ENCODE assay signal across 8 cellular contexts in genomic region chr6:154606457-154606856, GRCh38.
A peak's percentile ranks its signal among the peaks of the same experiment; 100 is the strongest.
DNase-seq lines count a peak whose midpoint lies in the region; ATAC-seq and TF ChIP-seq lines count a peak whose summit lies in the region.

No MANE protein-coding gene starts in this region.

- H3K27me3 Mint-ChIP-seq in memory B cell = no peaks in the 10 kb centered on the region

- no peak for TF ChIP-seq EP300 in SK-N-SH (IDR thresholded peaks at IDR 0.05; ENCODE audit: borderline replicate concordance in 1 of 2, low read depth in 1 of 2, low read length in 1 of 2)

- H3K9me3 ChIP-seq in SK-N-SH = no peaks in the 10 kb centered on the region
- no peaks in the 10 kb centered on the region for H3K9me3 ChIP-seq in GM23248 (ENCODE audit: low read depth)

- H2AFZ ChIP-seq in SK-N-SH (ENCODE audit: low read depth) (no peak overlapping the region), GM23248 (no peak overlapping the region)

- CTCF ChIA-PET in SK-N-SH (lab: Yijun Ruan, JAX) = no interaction called here

- H3K4me3 Mint-ChIP-seq in memory B cell = peak overlapping the region; percentile 11

- no peaks in the 10 kb centered on the region for H3K9me2 ChIP-seq in SK-N-SH
- H3K9me2 ChIP-seq in GM23248 (ENCODE audit: insufficient read depth) = no peaks in the 10 kb centered on the region

- H3F3A ChIP-seq in SK-N-SH (replicated peaks; ENCODE audit: insufficient read depth) = no peaks in the 10 kb centered on the region
- H3F3A ChIP-seq in GM23248 (ENCODE audit: insufficient read depth) = no peaks in the 10 kb centered on the region

- no peaks in the 10 kb centered on the region for H3K36me3 Mint-ChIP-seq in memory B cell

- H3K4me2 ChIP-seq in SK-N-SH (no peak overlapping the region), GM23248 (ENCODE audit: unreplicated experiment) (no peak overlapping the region)

- H3K4me1 ChIP-seq in SK-N-SH (ENCODE audit: control insufficient read depth in 1 of 2, insufficient read depth in 2 of 2, low read depth in 1 of 2, low read length in 1 of 2) (no peaks in the 10 kb centered on the region), GM23248 (ENCODE audit: insufficient read depth) (no peaks in the 10 kb centered on the region)

- peak; percentile 56 for DNase-seq in activated CD4-positive, alpha-beta T cell treated with anti-CD3 and anti-CD28 coated beads, Interleukin-2, amount 50 U/mL, for 1 hour
- peak; percentile 25 to 66 for DNase-seq in memory B cell (ENCODE audit: low spot score in 2 of 2)
- no peak for DNase-seq in epidermal melanocyte (ENCODE audit: insufficient read length, low spot score)
- DNase-seq in SK-N-SH = no peak
- no peak for DNase-seq in medulla oblongata (ENCODE audit: extremely low spot score)
- no peak for DNase-seq in GM23248

- no peak overlapping the region for H3K9ac ChIP-seq in SK-N-SH
- no peak overlapping the region for H3K9ac ChIP-seq in GM23248

- no peak for TF ChIP-seq CTCF in SK-N-SH (IDR thresholded peaks at IDR 0.05)

- H4K20me1 ChIP-seq in SK-N-SH (ENCODE audit: insufficient read depth) (no peaks in the 10 kb centered on the region), GM23248 (ENCODE audit: insufficient read depth) (no peaks in the 10 kb centered on the region)

- peaks cover 22% of the 10 kb centered on the region for H3K4me1 Mint-ChIP-seq in memory B cell

- TF ChIP-seq RAD21 in SK-N-SH (IDR thresholded peaks at IDR 0.05; ENCODE audit: low read length) = no peak

- no peak overlapping the region for H3K4me3 ChIP-seq in SK-N-SH (ENCODE audit: low read depth in 2 of 2, low read length in 1 of 2)
- no peak overlapping the region for H3K4me3 ChIP-seq in GM23248

- H3K79me2 ChIP-seq in SK-N-SH (ENCODE audit: insufficient read depth) (no peaks in the 10 kb centered on the region), GM23248 (ENCODE audit: insufficient read depth) (no peaks in the 10 kb centered on the region)

- no peaks in the 10 kb centered on the region for H3K36me3 ChIP-seq in SK-N-SH (replicated peaks in 1 of 2; ENCODE audit: control insufficient read depth in 1 of 2, insufficient read depth in 2 of 2, low read length in 1 of 2)
- no peaks in the 10 kb centered on the region for H3K36me3 ChIP-seq in GM23248 (ENCODE audit: low read depth)

- in situ Hi-C loops in GM23248 (cut with MboI) = no loop called here

- POLR2A ChIA-PET in SK-N-SH (lab: Yijun Ruan, JAX) = no interaction called here

- ATAC-seq in GM18861 (IDR thresholded peaks at IDR 0.05; ENCODE audit: unreplicated experiment) (peak; percentile 63), HG02943 (IDR thresholded peaks at IDR 0.05; ENCODE audit: low read depth, unreplicated experiment) (peak; percentile 65), memory B cell (ENCODE audit: low read depth) (peak; percentile 91)

- H3K27ac Mint-ChIP-seq in memory B cell = peak overlapping the region; percentile 91

- 88% methylated on average over 9 of the region's 9 CpGs for WGBS in SK-N-SH (ENCODE audit: low lambda C conversion rate)
- 64 to 69% methylated on average over 9 of the region's 9 CpGs for WGBS in GM23248 (ENCODE audit: low coverage in 1 of 2, low lambda C conversion rate in 2 of 2, missing lambda C conversion rate in 2 of 2), 2 experiments

- H3K27ac ChIP-seq in SK-N-SH (ENCODE audit: low read depth in 2 of 2, low read length in 1 of 2) (no peak overlapping the region), GM23248 (no peak overlapping the region)

- no peaks in the 10 kb centered on the region for H3K27me3 ChIP-seq in SK-N-SH (ENCODE audit: insufficient read depth)
- 0 out of 2 replicates have a peak, but pooled peaks cover 7% of the 10 kb centered on the region for H3K27me3 ChIP-seq in GM23248 (replicated peaks; ENCODE audit: insufficient read depth)

- no peaks in the 10 kb centered on the region for H3K9me3 Mint-ChIP-seq in memory B cell

TF ChIP-seq in SK-N-SH, 30 proteins besides CTCF, POLR2A, EP300 and RAD21:
- no peak for TF ChIP-seq TCF12 (IDR thresholded peaks at IDR 0.05)
- TF ChIP-seq SIN3A (IDR thresholded peaks at IDR 0.05; ENCODE audit: borderline replicate concordance, low read depth, low read length) = no peak
- no peak for TF ChIP-seq POLR2AphosphoS5 (IDR thresholded peaks at IDR 0.05; ENCODE audit: low read depth, low read length)
- TF ChIP-seq RFX5 (IDR thresholded peaks at IDR 0.05; ENCODE audit: low read length) = no peak
- TF ChIP-seq YY1 (IDR thresholded peaks at IDR 0.05; ENCODE audit: low read depth) = no peak
- TF ChIP-seq CHD2 (IDR thresholded peaks at IDR 0.05; ENCODE audit: low read length, partially characterized antibody) = no peak
- TF ChIP-seq EZH2phosphoT487 (IDR thresholded peaks at IDR 0.05; ENCODE audit: borderline replicate concordance, low read depth) = no peak
- TF ChIP-seq RCOR1 (IDR thresholded peaks at IDR 0.05; ENCODE audit: low read length) = no peak
- no peak for TF ChIP-seq JUND (IDR thresholded peaks at IDR 0.05)
- no peak for TF ChIP-seq MEF2A (IDR thresholded peaks at IDR 0.05; ENCODE audit: borderline replicate concordance, low read depth)

Comparison
In these comparisons a context has a peak if more than half of its experiments do, and no peak if none do; other contexts are left out.
1. DNase-seq: peak in activated CD4-positive, alpha-beta T cell treated with anti-CD3 and anti-CD28 coated beads, Interleukin-2, amount 50 U/mL, for 1 hour (single experiment) and memory B cell (2 of 2); none in epidermal melanocyte (single experiment), SK-N-SH (single experiment), medulla oblongata (single experiment) and GM23248 (single experiment).
2. Peak in every context shown above with its lines, with median percentiles within 50 percentile points of each other: ATAC-seq.